18 cellular contexts compared by ENCODE assay signal in genomic region chr1:15029036-15029435, GRCh38.
DNase-seq lines count a peak whose midpoint lies in the region; ATAC-seq and TF ChIP-seq lines count a peak whose summit lies in the region.
"Had no signal": no experiment of that assay in that cellular context is flagged by ENCODE, and none has a peak within 500 bp of the region (broad histone marks: within the 10 kb centered on the region; RNA-seq: fewer than 3 reads in every experiment).

No MANE protein-coding gene starts in this region.

- in situ Hi-C loops in transverse colon (cut with MboI; ENCODE audit: low pct_ligation_motif_present in 1 of 4, low pct_unique_long_range_greater_than_20kb in 1 of 4, low sequenced_read_pairs in 3 of 4): loop anchor here (10.0 to 25.0 kb wide), 5 partner anchors 104 to 1067 kb away; no protein-coding TSS in a partner anchor

- H3K4me3 Mint-ChIP-seq in MCF 10A (ENCODE audit: unreplicated experiment): no peak overlapping the region
- H3K4me3 Mint-ChIP-seq in type B pancreatic cell: no peak overlapping the region

- peak overlapping the region; percentile 32 to 75 for H3K27ac ChIP-seq in breast epithelium
- peak overlapping the region; percentile 78 to 92 for H3K27ac ChIP-seq in esophagus (ENCODE audit: low read depth in 2 of 2, low read length in 1 of 2)
- no peak overlapping the region for H3K27ac ChIP-seq in transverse colon
- H3K27ac ChIP-seq: 22Rv1 had no signal

- no peaks in the 10 kb centered on the region for H3K36me3 ChIP-seq in breast epithelium
- no peaks in the 10 kb centered on the region for H3K36me3 ChIP-seq in esophagus (ENCODE audit: control insufficient read depth in 2 of 2, insufficient read depth in 2 of 2, low read length in 1 of 2)
- no peaks in the 10 kb centered on the region for H3K36me3 ChIP-seq in transverse colon

- TF ChIP-seq CTCF in breast epithelium (IDR thresholded peaks at IDR 0.05): no peak
- no peak for TF ChIP-seq CTCF in MCF 10A (IDR thresholded peaks at IDR 0.05; ENCODE audit: unreplicated experiment)
- TF ChIP-seq CTCF in type B pancreatic cell (conservative IDR thresholded peaks at IDR 0.05): no peak
- TF ChIP-seq CTCF in transverse colon (IDR thresholded peaks at IDR 0.05): no peak

- no peak for TF ChIP-seq POLR2A in breast epithelium (IDR thresholded peaks at IDR 0.05)
- TF ChIP-seq POLR2A in transverse colon (IDR thresholded peaks at IDR 0.05): no peak

- 92 to 95% methylated on average over 6 of the region's 6 CpGs for WGBS in esophagus, 2 donors
- WGBS in transverse colon (ENCODE audit: low coverage in 1 of 2), 2 donors: 88% methylated on average over 6 of the region's 6 CpGs; no CpG with 5 or more reads in 1 of the 2 donors

- H3K4me1 Mint-ChIP-seq in MCF 10A (ENCODE audit: insufficient read depth, unreplicated experiment) (peaks cover 9% of the 10 kb centered on the region), type B pancreatic cell (ENCODE audit: unreplicated experiment) (peaks cover 36% of the 10 kb centered on the region)

- POLR2A ChIA-PET in MCF 10A (lab: Yijun Ruan, JAX): interaction anchor here (0.7 kb wide), 1 partner anchor 1105 kb away, joined by 3 read pairs; no protein-coding TSS in a partner anchor

- BruUV-seq in MCF 10A (replicated peaks; lab: Mats Ljungman, UMichigan): no TSS peak

- H3K4me1 ChIP-seq in breast epithelium (peaks cover 0 to 6% of the 10 kb centered on the region in 2 donors), esophagus (ENCODE audit: control insufficient read depth in 2 of 2, insufficient read depth in 2 of 2, low read length in 1 of 2) (peaks cover 0 to 11% of the 10 kb centered on the region in 2 donors), transverse colon (peaks cover 0 to 11% (median 0%) of the 10 kb centered on the region in 4 donors)

- no peaks in the 10 kb centered on the region for H3K9me3 ChIP-seq in breast epithelium
- H3K9me3 ChIP-seq in esophagus (ENCODE audit: control insufficient read depth in 2 of 2, insufficient read depth in 1 of 2, low read depth in 1 of 2, low read length in 1 of 2): no peaks in the 10 kb centered on the region
- no peaks in the 10 kb centered on the region for H3K9me3 ChIP-seq in transverse colon

- no peaks in the 10 kb centered on the region for H3K27me3 Mint-ChIP-seq in MCF 10A (ENCODE audit: insufficient read depth, unreplicated experiment)
- H3K27me3 Mint-ChIP-seq in type B pancreatic cell: no peaks in the 10 kb centered on the region

- CTCF ChIA-PET in MCF 10A (lab: Yijun Ruan, JAX): interaction anchor here (0.6 to 3.1 kb wide), 9 partner anchors 8 to 1064 kb away, joined by 3 to 23 read pairs (median 3); no protein-coding TSS in a partner anchor

- no peak overlapping the region for H3K4me3 ChIP-seq in breast epithelium
- H3K4me3 ChIP-seq in esophagus (ENCODE audit: low read depth in 1 of 2, low read length in 2 of 2): no peak overlapping the region
- no peak overlapping the region for H3K4me3 ChIP-seq in transverse colon

- DNase-seq in breast epithelium (ENCODE audit: low spot score in 2 of 2): no peak
- DNase-seq in MCF 10A (ENCODE audit: unreplicated experiment): no peak
- peak; percentile 27 for DNase-seq in occipital lobe (lab: John Stamatoyannopoulos, UW)
- no peak for DNase-seq in type B pancreatic cell (ENCODE audit: extremely low spot score, unreplicated experiment)
- DNase-seq in NOMO-1 (lab: John Stamatoyannopoulos, UW; ENCODE audit: unreplicated experiment in 2 of 2): no peak
- DNase-seq in transverse colon: no peak
- DNase-seq: AML-193; DMS 273 treated with DMSO at 0.1 percent for 48 hours; DND-41; HCEC 1CT; NCI-H1105; NCI-H2081 treated with DMSO at 0.1 percent for 48 hours; NCI-H748 treated with DMSO at 0.1 percent for 48 hours; NK-92 treated with Interleukin-12 subunit alpha and Interleukin-12 subunit beta, amount 100 ng/mL, for 24 hours; SHP77 treated with DMSO at 0.1 percent for 48 hours had no signal

- H3K27me3 ChIP-seq in breast epithelium (no peaks in the 10 kb centered on the region), esophagus (ENCODE audit: control insufficient read depth in 1 of 2, insufficient read depth in 2 of 2, low read length in 2 of 2) (no peaks in the 10 kb centered on the region), transverse colon (no peaks in the 10 kb centered on the region)

- no peak overlapping the region for H3K27ac Mint-ChIP-seq in MCF 10A (ENCODE audit: low read depth, unreplicated experiment)
- peak overlapping the region; percentile 80 for H3K27ac Mint-ChIP-seq in type B pancreatic cell

- H3K36me3 Mint-ChIP-seq in MCF 10A (ENCODE audit: insufficient read depth, unreplicated experiment) (no peaks in the 10 kb centered on the region), type B pancreatic cell (peaks cover 1% of the 10 kb centered on the region)

- H3K9me3 Mint-ChIP-seq in MCF 10A (ENCODE audit: unreplicated experiment) (no peaks in the 10 kb centered on the region), type B pancreatic cell (peaks cover under 1% of the 10 kb centered on the region)

- TF ChIP-seq EP300 in transverse colon (IDR thresholded peaks at IDR 0.05; ENCODE audit: low read depth): no peak

- intact Hi-C loops in breast epithelium (cut with DNase I; ENCODE audit: low total_unique reads): no loop called here
- intact Hi-C loops in MCF 10A (cut with micrococcal nuclease): loop anchor here (5.0 to 10.0 kb wide), 3 partner anchors 262 to 1062 kb away; no protein-coding TSS in a partner anchor
- intact Hi-C loops in transverse colon (cut with DNase I; ENCODE audit: low total_unique reads): loop anchor here (10.0 kb wide), 1 partner anchor 114 kb away; no protein-coding TSS in a partner anchor

- no peak for ATAC-seq in GM21515 (IDR thresholded peaks at IDR 0.05; ENCODE audit: unreplicated experiment)

Comparison
In these comparisons a context has a peak if more than half of its experiments do, and no peak if none do; other contexts are left out.
1. H3K27ac ChIP-seq: peak in breast epithelium (2 of 2) and esophagus (2 of 2); none in transverse colon (0 of 4).